In genomic region chrX:1477801-1478458, GRCh38 we compare ENCODE assay signal across 14 cellular contexts. TPM values are rescaled to one million over a fixed set of nuclear protein-coding genes. Genes with fewer than 3 reads are reported as not detected.
DNase-seq lines count a peak whose midpoint lies in the region; ATAC-seq, FAIRE-seq and TF ChIP-seq lines count a peak whose summit lies in the region.
"Had no signal": no experiment of that assay in that cellular context is flagged by ENCODE, and none has a peak within 500 bp of the region (broad histone marks: within the 10 kb centered on the region; RNA-seq: fewer than 3 reads in every experiment).

No MANE protein-coding gene starts in this region.

- no peak for TF ChIP-seq CTCF in CD4-positive, alpha-beta T cell (IDR thresholded peaks at IDR 0.05)

- H3K4me3 Mint-ChIP-seq in CD4-positive, alpha-beta T cell: peak overlapping the region; percentile 62
- no peak overlapping the region for H3K4me3 Mint-ChIP-seq in activated CD8-positive, alpha-beta T cell treated with anti-CD3 and anti-CD28 coated beads, Interleukin-2, amount 10 ng/mL, durations not matched to agents 7 days and 5 days
- H3K4me3 Mint-ChIP-seq in memory B cell: no peak overlapping the region

- FAIRE-seq in GM19239 (lab: Jason Lieb, UNC): peak; percentile 83
- FAIRE-seq: islet of Langerhans had no signal

- peaks cover 81% of the 10 kb centered on the region for H3K4me1 Mint-ChIP-seq in CD4-positive, alpha-beta T cell (ENCODE audit: low read depth)
- H3K4me1 Mint-ChIP-seq in activated CD8-positive, alpha-beta T cell treated with anti-CD3 and anti-CD28 coated beads, Interleukin-2, amount 10 ng/mL, durations not matched to agents 7 days and 5 days (ENCODE audit: low read depth): peaks cover 74% of the 10 kb centered on the region
- H3K4me1 Mint-ChIP-seq in memory B cell: peaks cover 61% of the 10 kb centered on the region

- intact Hi-C loops in CD4-positive, alpha-beta T cell (cut with DNase I, micrococcal nuclease): no loop called here

- H3K36me3 Mint-ChIP-seq in CD4-positive, alpha-beta T cell (ENCODE audit: low read depth): peaks cover 94% of the 10 kb centered on the region
- H3K36me3 Mint-ChIP-seq in activated CD8-positive, alpha-beta T cell treated with anti-CD3 and anti-CD28 coated beads, Interleukin-2, amount 10 ng/mL, durations not matched to agents 7 days and 5 days (ENCODE audit: low read depth): peaks cover 84% of the 10 kb centered on the region
- peaks cover 52% of the 10 kb centered on the region for H3K36me3 Mint-ChIP-seq in memory B cell

- POLR2A ChIA-PET in CD4-positive, alpha-beta T cell (lab: Charles Lee): no interaction called here
- POLR2A ChIA-PET in activated CD8-positive, alpha-beta T cell treated with anti-CD3 and anti-CD28 coated beads, Interleukin-2, amount 10 ng/mL, durations not matched to agents 7 days and 5 days (lab: Charles Lee): no interaction called here

- peak overlapping the region; percentile 43 for H3K27ac Mint-ChIP-seq in CD4-positive, alpha-beta T cell
- peak overlapping the region; percentile 37 for H3K27ac Mint-ChIP-seq in activated CD8-positive, alpha-beta T cell treated with anti-CD3 and anti-CD28 coated beads, Interleukin-2, amount 10 ng/mL, durations not matched to agents 7 days and 5 days
- peak overlapping the region; percentile 82 for H3K27ac Mint-ChIP-seq in memory B cell

- peak in 1 of 10 experiments; percentile 16 for DNase-seq in CD4-positive, alpha-beta T cell
- DNase-seq in GM19239 (ENCODE audit: insufficient read length, low spot score) (no peak), memory B cell (ENCODE audit: low spot score in 2 of 2) (no peak), NCI-H524 treated with DMSO at 0.1 percent for 48 hours (lab: John Stamatoyannopoulos, UW) (no peak), HuH-7 (ENCODE audit: low spot score) (no peak)
- DNase-seq in activated CD8-positive, alpha-beta T cell treated with anti-CD3 and anti-CD28 coated beads, Interleukin-2, amount 10 ng/mL, durations not matched to agents 7 days and 5 days: peak; percentile 12
- no peak for DNase-seq in stimulated activated naive CD4-positive, alpha-beta T cell treated with Interleukin-2 at 50 U/mL for 16 hours (lab: John Stamatoyannopoulos, UW)
- DNase-seq: effector CD8-positive, alpha-beta T cell; NCI-H2029; stimulated activated CD4-positive, alpha-beta T cell treated with anti-CD3 and anti-CD28 coated beads, Interleukin-4, amount 100 ng/mL, for 1 hour had no signal

- peaks cover 4% of the 10 kb centered on the region for H3K9me3 Mint-ChIP-seq in CD4-positive, alpha-beta T cell
- peaks cover 17% of the 10 kb centered on the region for H3K9me3 Mint-ChIP-seq in activated CD8-positive, alpha-beta T cell treated with anti-CD3 and anti-CD28 coated beads, Interleukin-2, amount 10 ng/mL, durations not matched to agents 7 days and 5 days (ENCODE audit: insufficient read depth)
- H3K9me3 Mint-ChIP-seq in memory B cell: peaks cover 30% of the 10 kb centered on the region

- no peaks in the 10 kb centered on the region for H3K27me3 ChIP-seq in CD4-positive, alpha-beta T cell (ENCODE audit: control insufficient read depth, insufficient read depth, low read length)

- H3K27ac ChIP-seq in CD4-positive, alpha-beta T cell (ENCODE audit: low read depth, low read length): no peak overlapping the region
- H3K27ac ChIP-seq: gastroesophageal sphincter had no signal

- no peaks in the 10 kb centered on the region for H3K9me3 ChIP-seq in CD4-positive, alpha-beta T cell (ENCODE audit: control insufficient read depth, low read length)

- no peaks in the 10 kb centered on the region for H3K27me3 Mint-ChIP-seq in CD4-positive, alpha-beta T cell
- no peaks in the 10 kb centered on the region for H3K27me3 Mint-ChIP-seq in activated CD8-positive, alpha-beta T cell treated with anti-CD3 and anti-CD28 coated beads, Interleukin-2, amount 10 ng/mL, durations not matched to agents 7 days and 5 days (ENCODE audit: low read depth)
- H3K27me3 Mint-ChIP-seq in memory B cell: no peaks in the 10 kb centered on the region

- no peak for ATAC-seq in CD4-positive, alpha-beta T cell (ENCODE audit: poor library complexity)
- no peak for ATAC-seq in activated CD8-positive, alpha-beta T cell treated with anti-CD3 and anti-CD28 coated beads, Interleukin-2, amount 10 ng/mL, durations not matched to agents 7 days and 5 days
- ATAC-seq in memory B cell (ENCODE audit: low read depth) (no peak), HG02885 (IDR thresholded peaks at IDR 0.05; ENCODE audit: poor library complexity, unreplicated experiment) (no peak)
- ATAC-seq: gastroesophageal sphincter had no signal

- CTCF ChIA-PET in CD4-positive, alpha-beta T cell (lab: Charles Lee): no interaction called here
- CTCF ChIA-PET in activated CD8-positive, alpha-beta T cell treated with anti-CD3 and anti-CD28 coated beads, Interleukin-2, amount 10 ng/mL, durations not matched to agents 7 days and 5 days (lab: Charles Lee): no interaction called here

RNA-seq across cellular contexts. Expression of gene ASMTL, which starts 25.2 kb away (rescaled TPM):
- total RNA-seq in CD4-positive, alpha-beta T cell: 10 to 100 TPM; 34.6 to 39.3 TPM
- total RNA-seq in activated CD8-positive, alpha-beta T cell treated with anti-CD3 and anti-CD28 coated beads, Interleukin-2, amount 10 ng/mL, durations not matched to agents 7 days and 5 days: 10 to 100 TPM; 45.3 to 45.9 TPM

RNA-seq across cellular contexts. Expression of gene P2RY8, which starts 59.1 kb away (rescaled TPM):
- 100 to 1,000 TPM; 139 TPM for total RNA-seq in CD4-positive, alpha-beta T cell
- total RNA-seq in activated CD8-positive, alpha-beta T cell treated with anti-CD3 and anti-CD28 coated beads, Interleukin-2, amount 10 ng/mL, durations not matched to agents 7 days and 5 days: 10 to 100 TPM; 62.9 to 65.5 TPM
- total RNA-seq: SK-MEL-5 had no signal
